20 cellular contexts compared by ENCODE assay signal in genomic region chr5:52132053-52132452, GRCh38.
"Had no signal": no experiment of that assay in that cellular context is flagged by ENCODE, and none has a peak within 500 bp of the region (broad histone marks: within the 10 kb centered on the region; RNA-seq: fewer than 3 reads in every experiment).

No MANE protein-coding gene starts in this region.

- H2AFZ ChIP-seq: hepatocyte had no signal

- H3K27me3 ChIP-seq: colonic mucosa, hepatocyte, neutrophil, right atrium auricular region, sigmoid colon, transverse colon had no signal

- H3K4me2 ChIP-seq: hepatocyte had no signal

- H3K4me1 ChIP-seq: colonic mucosa, right atrium auricular region, sigmoid colon, transverse colon had no signal

- H3K9me3 ChIP-seq: colonic mucosa, neutrophil, right atrium auricular region, sigmoid colon, thoracic aorta, transverse colon had no signal

- DNase-seq: colonic mucosa; dermis blood vessel endothelial cell; endodermal cell; erythroblast; foreskin melanocyte; kidney glomerular epithelial cell; mesendoderm; naive B cell; posterior cingulate gyrus; sigmoid colon; stimulated activated CD4-positive, alpha-beta T cell treated with anti-CD3 and anti-CD28 coated beads, Interleukin-2, amount 100 ng/mL, for 24 hours; stimulated activated CD4-positive, alpha-beta T cell treated with anti-CD3 and anti-CD28 coated beads, Interleukin-4, amount 100 ng/mL, for 4 hours; stimulated activated naive B cell treated with anti-CD40 and anti-IgM and Interleukin-4, amounts not matched to agents 10 μg/mL and 1 μg/mL and 100 μg/mL, for 72 hours; stimulated activated naive CD8-positive, alpha-beta T cell treated with anti-CD3 and anti-CD28 coated beads, Interleukin-15, amount 100 ng/mL, for 72 hours; transverse colon had no signal

- H3K36me3 ChIP-seq: colonic mucosa, neutrophil, right atrium auricular region, sigmoid colon, thoracic aorta, transverse colon had no signal

- H3K4me3 ChIP-seq: colonic mucosa, hepatocyte, right atrium auricular region, sigmoid colon, skin epidermis, thoracic aorta, transverse colon had no signal

- H3K27ac ChIP-seq: colonic mucosa, hepatocyte, neutrophil, right atrium auricular region, sigmoid colon, skin epidermis, thoracic aorta, transverse colon had no signal

- H3K79me2 ChIP-seq: hepatocyte had no signal
